ENCODE assay signal across 18 cellular contexts in the genomic region with DNA sequence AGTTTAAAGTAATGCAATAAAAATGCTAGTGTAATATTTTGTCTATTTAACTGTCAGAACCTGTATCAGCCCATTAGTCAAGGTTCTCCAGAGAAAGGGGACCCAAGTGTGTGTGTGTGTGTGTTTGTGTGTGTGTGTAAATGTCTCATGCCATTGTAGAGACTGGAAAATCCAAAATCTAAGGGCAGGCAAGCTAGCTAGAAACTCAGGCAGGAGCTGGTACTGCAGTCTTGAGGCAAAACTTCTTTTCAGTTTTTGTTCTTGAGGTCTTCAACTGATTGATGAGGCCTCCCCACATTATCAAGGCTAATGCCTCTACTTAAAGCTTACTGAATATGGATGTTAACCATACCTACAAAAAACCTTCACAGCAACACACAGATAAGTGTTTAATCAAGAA.
DNase-seq lines count a peak whose midpoint lies in the region; ATAC-seq and TF ChIP-seq lines count a peak whose summit lies in the region.
"Had no signal": no experiment of that assay in that cellular context is flagged by ENCODE, and none has a peak within 500 bp of the region (broad histone marks: within the 10 kb centered on the region; RNA-seq: fewer than 3 reads in every experiment).

No MANE protein-coding gene starts in this region.

- H3K4me3 ChIP-seq in fibroblast of mammary gland (ENCODE audit: control insufficient read depth, low read depth, low read length), result no peak overlapping the region
- H3K4me3 ChIP-seq: pancreas had no signal

- no peaks in the 10 kb centered on the region for H3K36me3 Mint-ChIP-seq in progenitor cell of endocrine pancreas (ENCODE audit: insufficient read depth)
- H3K36me3 Mint-ChIP-seq: activated naive CD8-positive, alpha-beta T cell treated with anti-CD3 and anti-CD28 coated beads for 36 hours had no signal

- TF ChIP-seq CTCF in fibroblast of mammary gland (conservative IDR thresholded peaks at IDR 0.05; ENCODE audit: control insufficient read depth, insufficient read depth, low read depth, low read length) (peak; percentile 16), progenitor cell of endocrine pancreas (IDR thresholded peaks at IDR 0.05; ENCODE audit: unreplicated experiment) (peak; percentile 42)

- H3K4me1 Mint-ChIP-seq in progenitor cell of endocrine pancreas (ENCODE audit: low read depth), result peaks cover 20% of the 10 kb centered on the region
- H3K4me1 Mint-ChIP-seq: activated CD4-positive, alpha-beta T cell treated with anti-CD3 and anti-CD28 coated beads, Interleukin-2, amount 10 ng/mL, durations not matched to agents 24 days and 14 days; activated naive CD8-positive, alpha-beta T cell treated with anti-CD3 and anti-CD28 coated beads for 36 hours had no signal

- no peak overlapping the region for H3K27ac Mint-ChIP-seq in progenitor cell of endocrine pancreas
- H3K27ac Mint-ChIP-seq: activated CD4-positive, alpha-beta T cell treated with anti-CD3 and anti-CD28 coated beads, Interleukin-2, amount 10 ng/mL, durations not matched to agents 24 days and 14 days; activated naive CD8-positive, alpha-beta T cell treated with anti-CD3 and anti-CD28 coated beads for 36 hours had no signal

- no peak for ATAC-seq in GM19463 (IDR thresholded peaks at IDR 0.05; ENCODE audit: unreplicated experiment)
- ATAC-seq: HCT116, pancreas had no signal

- H3K4me3 Mint-ChIP-seq in progenitor cell of endocrine pancreas (ENCODE audit: low read depth), result no peak overlapping the region
- H3K4me3 Mint-ChIP-seq: activated CD4-positive, alpha-beta T cell treated with anti-CD3 and anti-CD28 coated beads, Interleukin-2, amount 10 ng/mL, durations not matched to agents 24 days and 14 days; activated naive CD8-positive, alpha-beta T cell treated with anti-CD3 and anti-CD28 coated beads for 36 hours had no signal

- H3K27me3 Mint-ChIP-seq in progenitor cell of endocrine pancreas, result no peaks in the 10 kb centered on the region
- H3K27me3 Mint-ChIP-seq: activated CD4-positive, alpha-beta T cell treated with anti-CD3 and anti-CD28 coated beads, Interleukin-2, amount 10 ng/mL, durations not matched to agents 24 days and 14 days; activated naive CD8-positive, alpha-beta T cell treated with anti-CD3 and anti-CD28 coated beads for 36 hours had no signal

- peak; percentile 2 for DNase-seq in NCI-H82 (lab: John Stamatoyannopoulos, UW)
- no peak for DNase-seq in NCI-H82 treated with DMSO at 0.1 percent for 48 hours (lab: John Stamatoyannopoulos, UW; ENCODE audit: unreplicated experiment)
- DNase-seq in RKO (ENCODE audit: low spot score), result peak; percentile 0
- DNase-seq in fibroblast of mammary gland (ENCODE audit: low read depth), result no peak
- no peak for DNase-seq in progenitor cell of endocrine pancreas (ENCODE audit: low spot score, unreplicated experiment)
- DNase-seq in COLO668 (lab: John Stamatoyannopoulos, UW; ENCODE audit: unreplicated experiment), result no peak
- DNase-seq in activated gamma-delta T cell (lab: John Stamatoyannopoulos, UW), result no peak
- DNase-seq: activated CD4-positive, alpha-beta T cell treated with anti-CD3 and anti-CD28 coated beads, Interleukin-2, amount 10 ng/mL, durations not matched to agents 24 days and 14 days; activated naive CD8-positive, alpha-beta T cell treated with anti-CD3 and anti-CD28 coated beads for 36 hours; head of caudate nucleus; NCI-H1048; NCI-H1930; pancreas; SHP77; substantia nigra; T-helper 1 cell had no signal

- no peaks in the 10 kb centered on the region for H3K9me3 Mint-ChIP-seq in progenitor cell of endocrine pancreas (ENCODE audit: low read depth)
- H3K9me3 Mint-ChIP-seq: activated naive CD8-positive, alpha-beta T cell treated with anti-CD3 and anti-CD28 coated beads for 36 hours had no signal

Comparison
In these comparisons a context has a peak if more than half of its experiments do, and no peak if none do; other contexts are left out.
1. DNase-seq: peak in NCI-H82 (single experiment) and RKO (single experiment); none in NCI-H82 treated with DMSO at 0.1 percent for 48 hours (single experiment), fibroblast of mammary gland (single experiment), progenitor cell of endocrine pancreas (single experiment), COLO668 (single experiment) and activated gamma-delta T cell (single experiment).